ENCODE assay signal across 13 cellular contexts in genomic region chr19:1880611-1881392, GRCh38. TPM values are rescaled to one million over a fixed set of nuclear protein-coding genes. Genes with fewer than 3 reads are reported as not detected.
DNase-seq lines count a peak whose midpoint lies in the region; ATAC-seq and TF ChIP-seq lines count a peak whose summit lies in the region.
"Had no signal": no experiment of that assay in that cellular context is flagged by ENCODE, and none has a peak within 500 bp of the region (broad histone marks: within the 10 kb centered on the region; RNA-seq: fewer than 3 reads in every experiment).

No MANE protein-coding gene starts in this region.

- peaks cover 26% of the 10 kb centered on the region in 2 experiments for H3K4me1 Mint-ChIP-seq in H9
- peaks cover 32% of the 10 kb centered on the region for H3K4me1 Mint-ChIP-seq in chondrocyte (ENCODE audit: low read depth)
- peaks cover 21 to 43% (median 32%) of the 10 kb centered on the region in 7 donors for H3K4me1 Mint-ChIP-seq in naive thymus-derived CD4-positive, alpha-beta T cell

- CTCF ChIA-PET in naive thymus-derived CD4-positive, alpha-beta T cell (lab: Charles Lee), result no interaction called here
- CTCF ChIA-PET in SK-N-SH (lab: Yijun Ruan, JAX), result no interaction called here

- H4K5ac ChIP-seq in H9 (ENCODE audit: insufficient read length, low read depth, low read length), result no peak overlapping the region

- H3K27me3 ChIP-seq in BLaER1 treated with 17β-estradiol and CSF1 and Interleukin-3, amounts not matched to agents 10 nM and 100 nM, result no peaks in the 10 kb centered on the region
- H3K27me3 ChIP-seq in H9 (ENCODE audit: insufficient read depth, low read length), result no peaks in the 10 kb centered on the region
- no peaks in the 10 kb centered on the region for H3K27me3 ChIP-seq in naive thymus-derived CD4-positive, alpha-beta T cell (ENCODE audit: control insufficient read depth in 2 of 2, insufficient read depth in 2 of 2, low read length in 2 of 2)
- no peaks in the 10 kb centered on the region for H3K27me3 ChIP-seq in MG63
- no peaks in the 10 kb centered on the region for H3K27me3 ChIP-seq in SK-N-SH (ENCODE audit: insufficient read depth)

- H3K4me1 ChIP-seq in BLaER1 treated with 17β-estradiol and CSF1 and Interleukin-3, amounts not matched to agents 10 nM and 100 nM, result peaks cover 42 to 56% (median 54%) of the 10 kb centered on the region in 10 experiments
- H3K4me1 ChIP-seq in H9 (ENCODE audit: insufficient read depth, low read length) (peaks cover 11% of the 10 kb centered on the region; the same call in 1 of the 2 replicates), SK-N-SH (ENCODE audit: control insufficient read depth in 1 of 2, insufficient read depth in 2 of 2, low read depth in 1 of 2, low read length in 1 of 2) (peaks cover 6 to 29% of the 10 kb centered on the region in 2 experiments; a peak in 1 of 4 replicates)
- H3K4me1 ChIP-seq in naive thymus-derived CD4-positive, alpha-beta T cell (ENCODE audit: control insufficient read depth in 2 of 2, insufficient read depth in 2 of 2, low read length in 2 of 2), result peaks cover 28 to 36% of the 10 kb centered on the region in 2 donors

- intact Hi-C loops in naive thymus-derived CD4-positive, alpha-beta T cell (cut with micrococcal nuclease), result no loop called here

- H3K36me3 ChIP-seq in BLaER1 treated with 17β-estradiol and CSF1 and Interleukin-3, amounts not matched to agents 10 nM and 100 nM, result peaks cover 0 to 19% (median 11%) of the 10 kb centered on the region in 11 experiments; a peak in 13 of 22 replicates
- peaks cover 0 to 24% (median 0%) of the 10 kb centered on the region in 3 experiments for H3K36me3 ChIP-seq in naive thymus-derived CD4-positive, alpha-beta T cell (ENCODE audit: control insufficient read depth in 2 of 3, insufficient read depth in 3 of 3, low read length in 3 of 3)
- no peaks in the 10 kb centered on the region for H3K36me3 ChIP-seq in MG63
- H3K36me3 ChIP-seq in SK-N-SH (replicated peaks in 1 of 2; ENCODE audit: control insufficient read depth in 1 of 2, insufficient read depth in 2 of 2, low read length in 1 of 2), result peaks cover 0 to 7% of the 10 kb centered on the region in 2 experiments

- no peak overlapping the region for H2BK5ac ChIP-seq in H9 (ENCODE audit: insufficient read length, low read length)

- no peak overlapping the region for H3K23ac ChIP-seq in H9 (ENCODE audit: insufficient read length, low read depth, low read length)

- no peak overlapping the region for H2BK120ac ChIP-seq in H9 (ENCODE audit: low read depth, low read length, poor library complexity, severe bottlenecking)

- H3K4me3 Mint-ChIP-seq in H9 (no peak overlapping the region), chondrocyte (ENCODE audit: unreplicated experiment) (no peak overlapping the region)
- peak overlapping the region in 9 of 10 donors; percentile 16 to 73 (median 39) for H3K4me3 Mint-ChIP-seq in naive thymus-derived CD4-positive, alpha-beta T cell

- H2BK12ac ChIP-seq in H9 (ENCODE audit: insufficient read length, low read depth, low read length), result no peak overlapping the region

- no peaks in the 10 kb centered on the region for H3K9me3 ChIP-seq in BLaER1 treated with 17β-estradiol and CSF1 and Interleukin-3, amounts not matched to agents 10 nM and 100 nM (replicated peaks in 1 of 11)
- H3K9me3 ChIP-seq in H9 (ENCODE audit: control insufficient read depth, low read depth, low read length), result no peaks in the 10 kb centered on the region
- H3K9me3 ChIP-seq in naive thymus-derived CD4-positive, alpha-beta T cell (ENCODE audit: control insufficient read depth in 2 of 3, low read length in 3 of 3), result no peaks in the 10 kb centered on the region
- H3K9me3 ChIP-seq in MG63, result no peaks in the 10 kb centered on the region
- H3K9me3 ChIP-seq in SK-N-SH, result no peaks in the 10 kb centered on the region

- H3K18ac ChIP-seq in H9 (ENCODE audit: insufficient read length, low read depth, low read length), result no peak overlapping the region

- no peaks in the 10 kb centered on the region for H3F3A ChIP-seq in SK-N-SH (replicated peaks; ENCODE audit: insufficient read depth)

- H3K9me2 ChIP-seq in SK-N-SH, result no peaks in the 10 kb centered on the region

- peaks cover 12% of the 10 kb centered on the region; the same call in 1 of the 2 replicates for H3K79me2 ChIP-seq in H9 (ENCODE audit: insufficient read depth, low read length)
- H3K79me2 ChIP-seq in SK-N-SH (ENCODE audit: insufficient read depth), result peaks cover 46% of the 10 kb centered on the region

- no peak overlapping the region for H3T11ph ChIP-seq in H9 (ENCODE audit: low read length)

- H2AFZ ChIP-seq in H9 (ENCODE audit: low read length) (no peak overlapping the region), SK-N-SH (ENCODE audit: low read depth) (no peak overlapping the region)

- H3K27ac ChIP-seq in BLaER1 treated with 17β-estradiol and CSF1 and Interleukin-3, amounts not matched to agents 10 nM and 100 nM, result peak overlapping the region in 4 of 11 experiments; percentile 9 to 25 (median 16); a peak in 6 of 22 replicates
- H3K27ac ChIP-seq in H9 (ENCODE audit: insufficient read length, low read depth, low read length) (no peak overlapping the region), SK-N-SH (ENCODE audit: low read depth in 2 of 2, low read length in 1 of 2) (no peak overlapping the region)
- H3K27ac ChIP-seq in naive thymus-derived CD4-positive, alpha-beta T cell (ENCODE audit: low read depth, low read length), result peak overlapping the region; percentile 55

- WGBS in H9 (ENCODE audit: extremely low coverage, insufficient read length, low lambda C conversion rate), result no CpG with 5 or more reads among the region's 35 CpGs
- 100% methylated on average over 12 of the region's 35 CpGs for WGBS in SK-N-SH (ENCODE audit: low lambda C conversion rate)

- POLR2A ChIA-PET in naive thymus-derived CD4-positive, alpha-beta T cell (lab: Charles Lee), result interaction anchor here (1.2 to 1.8 kb wide), 3 partner anchors 14 to 25 kb away, joined by 3 to 8 read pairs (median 5); no protein-coding TSS in a partner anchor
- POLR2A ChIA-PET in SK-N-SH (lab: Yijun Ruan, JAX), result no interaction called here

- DNase-seq in H9 (peak; percentile 23), chondrocyte (ENCODE audit: low spot score) (peak; percentile 90), GM20000 (ENCODE audit: low spot score) (no peak), MG63 (no peak), SK-N-SH (no peak), HK-2 (ENCODE audit: unreplicated experiment) (no peak)
- DNase-seq in naive thymus-derived CD4-positive, alpha-beta T cell, result no peak
- DNase-seq: cortex of kidney; GDM1; H7; stimulated activated CD4-positive, alpha-beta T cell treated with anti-CD3 and anti-CD28 coated beads, Interleukin-4, amount 100 ng/mL, for 4 hours had no signal

- H4K8ac ChIP-seq in H9 (replicated peaks; ENCODE audit: insufficient read length, low read depth, low read length), result no peak overlapping the region

- TF ChIP-seq EP300 in SK-N-SH (IDR thresholded peaks at IDR 0.05; ENCODE audit: borderline replicate concordance in 1 of 2, low read depth in 1 of 2, low read length in 1 of 2), result no peak

- TF ChIP-seq RAD21 in SK-N-SH (IDR thresholded peaks at IDR 0.05; ENCODE audit: low read length), result no peak

- H4K91ac ChIP-seq in H9 (ENCODE audit: insufficient read length, low read depth, low read length), result no peak overlapping the region

- H2AK5ac ChIP-seq in H9 (ENCODE audit: insufficient read length, low read length), result no peak overlapping the region

- peaks cover 23% of the 10 kb centered on the region for H3K79me1 ChIP-seq in H9 (ENCODE audit: insufficient read depth, low read depth, low read length, poor library complexity, severe bottlenecking)

- no peak overlapping the region for H3K27ac Mint-ChIP-seq in H9
- H3K27ac Mint-ChIP-seq in chondrocyte (ENCODE audit: unreplicated experiment), result no peak overlapping the region
- H3K27ac Mint-ChIP-seq in naive thymus-derived CD4-positive, alpha-beta T cell, result peak overlapping the region in 8 of 9 donors; percentile 24 to 81 (median 63)

- no peak overlapping the region for H3K14ac ChIP-seq in H9 (ENCODE audit: insufficient read depth, low read length)

- H2BK20ac ChIP-seq in H9 (ENCODE audit: low read depth, low read length, poor library complexity, severe bottlenecking), result no peak overlapping the region

- no peak for ATAC-seq in naive thymus-derived CD4-positive, alpha-beta T cell
- ATAC-seq: activated CD4-positive, CD25-positive, alpha-beta regulatory T cell treated with anti-CD3 and anti-CD28 coated beads, Interleukin-2, amount 50 U/mL, for 24 hours had no signal

- no peak overlapping the region for H3K4ac ChIP-seq in H9 (ENCODE audit: low read depth, low read length)

- H3K27me3 Mint-ChIP-seq in H9 (ENCODE audit: low read depth) (peaks cover 2% of the 10 kb centered on the region; the same call in 1 of the 2 replicates), chondrocyte (ENCODE audit: low read depth) (no peaks in the 10 kb centered on the region)
- H3K27me3 Mint-ChIP-seq in naive thymus-derived CD4-positive, alpha-beta T cell, result peaks cover 0 to 2% (median 0%) of the 10 kb centered on the region in 5 donors

- TF ChIP-seq CTCF in H9 (conservative IDR thresholded peaks at IDR 0.05) (no peak), chondrocyte (IDR thresholded peaks at IDR 0.05) (no peak), GM20000 (IDR thresholded peaks at IDR 0.05; ENCODE audit: extremely low read depth, missing control alignments) (no peak), SK-N-SH (IDR thresholded peaks at IDR 0.05) (no peak)

- H3K9ac ChIP-seq in BLaER1 treated with 17β-estradiol and CSF1 and Interleukin-3, amounts not matched to agents 10 nM and 100 nM, result peak overlapping the region in 10 of 11 experiments; percentile 12 to 63 (median 38); a peak in 13 of 22 replicates
- H3K9ac ChIP-seq in H9 (ENCODE audit: extremely low read depth, insufficient read length, low read length), result no peak overlapping the region
- H3K9ac ChIP-seq in SK-N-SH, result no peak overlapping the region

- 0 out of 7 replicates have a peak, but pooled peaks cover 0 to 4% (median 0%) of the 10 kb centered on the region in 3 experiments for H3K36me3 Mint-ChIP-seq in H9 (ENCODE audit: insufficient read depth in 1 of 3, low read depth in 3 of 3)
- H3K36me3 Mint-ChIP-seq in chondrocyte (ENCODE audit: low read depth), result no peaks in the 10 kb centered on the region
- peaks cover 3 to 13% (median 4%) of the 10 kb centered on the region in 5 donors for H3K36me3 Mint-ChIP-seq in naive thymus-derived CD4-positive, alpha-beta T cell

- H3K4me3 ChIP-seq in BLaER1 treated with 17β-estradiol and CSF1 and Interleukin-3, amounts not matched to agents 10 nM and 100 nM, result no peak overlapping the region; a peak in 1 of 20 replicates
- H3K4me3 ChIP-seq in naive thymus-derived CD4-positive, alpha-beta T cell (ENCODE audit: low read length), result no peak overlapping the region
- H3K4me3 ChIP-seq in MG63, result no peak overlapping the region
- no peak overlapping the region for H3K4me3 ChIP-seq in SK-N-SH (ENCODE audit: low read depth in 2 of 2, low read length in 1 of 2)

- H3K23me2 ChIP-seq in H9 (ENCODE audit: insufficient read length, low read depth, low read length, poor library complexity, severe bottlenecking), result peaks cover 16% of the 10 kb centered on the region

- peaks cover 39 to 56% (median 46%) of the 10 kb centered on the region in 11 experiments for H4K20me1 ChIP-seq in BLaER1 treated with 17β-estradiol and CSF1 and Interleukin-3, amounts not matched to agents 10 nM and 100 nM
- H4K20me1 ChIP-seq in H9 (ENCODE audit: control insufficient read depth, insufficient read depth, insufficient read length) (no peaks in the 10 kb centered on the region), SK-N-SH (ENCODE audit: insufficient read depth) (peaks cover 40% of the 10 kb centered on the region)

- peak overlapping the region in 10 of 11 experiments; percentile 29 to 97 (median 43); a peak in 17 of 22 replicates for H3K4me2 ChIP-seq in BLaER1 treated with 17β-estradiol and CSF1 and Interleukin-3, amounts not matched to agents 10 nM and 100 nM
- H3K4me2 ChIP-seq in H9 (ENCODE audit: insufficient read depth, insufficient read length, low read length) (no peak overlapping the region), SK-N-SH (no peak overlapping the region)

- H3K9me3 Mint-ChIP-seq in H9 (no peaks in the 10 kb centered on the region; a peak in 1 of 5 replicates), chondrocyte (ENCODE audit: low read depth) (no peaks in the 10 kb centered on the region)
- peaks cover 0 to 2% (median 0%) of the 10 kb centered on the region in 11 donors for H3K9me3 Mint-ChIP-seq in naive thymus-derived CD4-positive, alpha-beta T cell

- H2BK15ac ChIP-seq in H9 (ENCODE audit: low read depth, low read length), result no peak overlapping the region

- H3K56ac ChIP-seq in H9 (ENCODE audit: insufficient read length, low read depth, low read length), result no peak overlapping the region

RNA-seq across cellular contexts. Expression of gene ABHD17A, which starts 4.5 kb away (rescaled TPM):
- total RNA-seq in H9 (2021), result 47.5 and 50.3 TPM in 2 replicates
- 54.6 to 60.2 TPM (median 54.6 TPM) in 3 replicates for total RNA-seq in chondrocyte
- total RNA-seq in naive thymus-derived CD4-positive, alpha-beta T cell, result 100 to 1,000 TPM in 4 of 5 experiments, 10 to 100 TPM in 1; 92.9 to 175 (median 127) TPM
- polyA plus RNA-seq in naive thymus-derived CD4-positive, alpha-beta T cell, result 100 to 1,000 TPM; 135 to 140 TPM
- total RNA-seq in MG63 (2014; rRNA removed; shearing (Covaris generic); ENCODE audit: low replicate concordance), result 51.7 and 70.7 TPM in 2 replicates
- 61.1 and 69.1 TPM in 2 replicates for polyA plus RNA-seq in SK-N-SH (2012; rRNA removed)
- 25.5 and 46.5 TPM in 2 replicates for polyA plus RNA-seq in SK-N-SH (2012; cell fraction: cytosol; rRNA removed)
- 86.6 and 88.2 TPM in 2 replicates for polyA plus RNA-seq in SK-N-SH (2012; cell fraction: nucleus; rRNA removed)

RNA-seq across cellular contexts. Expression of gene KLF16, which starts 17.4 kb away (rescaled TPM):
- total RNA-seq in H9 (2021) (66.5 and 66.8 TPM in 2 replicates), chondrocyte (25.0 to 38.9 TPM (median 38.9 TPM) in 3 replicates)
- total RNA-seq in naive thymus-derived CD4-positive, alpha-beta T cell, result 10 to 100 TPM; 20.5 to 65.2 (median 21.1) TPM
- polyA plus RNA-seq in naive thymus-derived CD4-positive, alpha-beta T cell, result under 1 TPM; 0.41 to 0.47 TPM
- 8.1 and 12.6 TPM in 2 replicates for total RNA-seq in MG63 (2014; rRNA removed; shearing (Covaris generic); ENCODE audit: low replicate concordance)
- polyA plus RNA-seq in SK-N-SH (2012; rRNA removed), result 11.3 and 16.1 TPM in 2 replicates
- polyA plus RNA-seq in SK-N-SH (2012; cell fraction: cytosol; rRNA removed), result 11.6 and 17.8 TPM in 2 replicates
- 28.7 and 43.5 TPM in 2 replicates for polyA plus RNA-seq in SK-N-SH (2012; cell fraction: nucleus; rRNA removed)

RNA-seq across cellular contexts. Expression of gene ADAT3, which starts 24.4 kb away (rescaled TPM):
- total RNA-seq in H9 (2021), result 12.2 and 12.9 TPM in 2 replicates
- total RNA-seq in chondrocyte, result 3.2 to 4.3 TPM (median 3.6 TPM) in 3 replicates
- total RNA-seq in naive thymus-derived CD4-positive, alpha-beta T cell, result 10 to 100 TPM in 2 of 5 experiments, 1 to 10 TPM in 3; 3.5 to 13.5 (median 6.1) TPM
- 1 to 10 TPM; 2.2 to 5.9 TPM for polyA plus RNA-seq in naive thymus-derived CD4-positive, alpha-beta T cell
- 3.6 TPM in 1 of 2 replicates, not detected in the other for total RNA-seq in MG63 (2014; rRNA removed; shearing (Covaris generic); ENCODE audit: low replicate concordance)
- polyA plus RNA-seq in SK-N-SH (2012; rRNA removed), result 1.7 and 2.8 TPM in 2 replicates
- 1.3 and 2.1 TPM in 2 replicates for polyA plus RNA-seq in SK-N-SH (2012; cell fraction: cytosol; rRNA removed)
- polyA plus RNA-seq in SK-N-SH (2012; cell fraction: nucleus; rRNA removed), result 7.3 and 12.1 TPM in 2 replicates

RNA-seq across cellular contexts. Expression of gene SCAMP4, which starts 24.4 kb away (rescaled TPM):
- 65.0 and 69.0 TPM in 2 replicates for total RNA-seq in H9 (2021)
- total RNA-seq in chondrocyte, result 51.6 to 57.5 TPM (median 57.4 TPM) in 3 replicates
- total RNA-seq in naive thymus-derived CD4-positive, alpha-beta T cell, result 10 to 100 TPM; 17.6 to 35.5 (median 23.0) TPM
- polyA plus RNA-seq in naive thymus-derived CD4-positive, alpha-beta T cell, result 10 to 100 TPM; 11.8 to 12.8 TPM
- 33.0 and 41.5 TPM in 2 replicates for total RNA-seq in MG63 (2014; rRNA removed; shearing (Covaris generic); ENCODE audit: low replicate concordance)
- polyA plus RNA-seq in SK-N-SH (2012; rRNA removed), result 11.8 and 30.0 TPM in 2 replicates
- polyA plus RNA-seq in SK-N-SH (2012; cell fraction: cytosol; rRNA removed), result 16.4 and 28.2 TPM in 2 replicates
- 67.1 and 70.7 TPM in 2 replicates for polyA plus RNA-seq in SK-N-SH (2012; cell fraction: nucleus; rRNA removed)

RNA-seq across cellular contexts. Expression of gene REXO1, which starts 32.5 kb away (rescaled TPM):
- total RNA-seq in H9 (2021) (45.6 and 56.8 TPM in 2 replicates), chondrocyte (22.2 to 24.9 TPM (median 24.9 TPM) in 3 replicates)
- total RNA-seq in naive thymus-derived CD4-positive, alpha-beta T cell, result 10 to 100 TPM; 52.7 to 92.6 (median 73.1) TPM
- 1 to 10 TPM; 5.4 to 9.6 TPM for polyA plus RNA-seq in naive thymus-derived CD4-positive, alpha-beta T cell
- 2.2 and 4.4 TPM in 2 replicates for total RNA-seq in MG63 (2014; rRNA removed; shearing (Covaris generic); ENCODE audit: low replicate concordance)
- polyA plus RNA-seq in SK-N-SH (2012; rRNA removed), result 9.0 and 18.8 TPM in 2 replicates
- 7.1 and 12.6 TPM in 2 replicates for polyA plus RNA-seq in SK-N-SH (2012; cell fraction: cytosol; rRNA removed)
- polyA plus RNA-seq in SK-N-SH (2012; cell fraction: nucleus; rRNA removed), result 87.2 and 224 TPM in 2 replicates

Comparison
In these comparisons a context has a peak if more than half of its experiments do, and no peak if none do; other contexts are left out.
1. H3K4me2 ChIP-seq: peak in BLaER1 treated with 17β-estradiol and CSF1 and Interleukin-3, amounts not matched to agents 10 nM and 100 nM (10 of 11); none in H9 (single experiment) and SK-N-SH (single experiment).
2. H3K9ac ChIP-seq: peak in BLaER1 treated with 17β-estradiol and CSF1 and Interleukin-3, amounts not matched to agents 10 nM and 100 nM (10 of 11); none in H9 (single experiment) and SK-N-SH (single experiment).
3. DNase-seq: peak in H9 (single experiment) and chondrocyte (single experiment); none in naive thymus-derived CD4-positive, alpha-beta T cell (0 of 9), GM20000 (single experiment), MG63 (single experiment), SK-N-SH (single experiment) and HK-2 (single experiment).
4. H3K27ac Mint-ChIP-seq: peak in naive thymus-derived CD4-positive, alpha-beta T cell (8 of 9); none in H9 (0 of 3) and chondrocyte (single experiment).
5. H3K4me3 Mint-ChIP-seq: peak in naive thymus-derived CD4-positive, alpha-beta T cell (9 of 10); none in H9 (0 of 2) and chondrocyte (single experiment).